Comparison of ENCODE assay signal across 8 cellular contexts in the genomic region with DNA sequence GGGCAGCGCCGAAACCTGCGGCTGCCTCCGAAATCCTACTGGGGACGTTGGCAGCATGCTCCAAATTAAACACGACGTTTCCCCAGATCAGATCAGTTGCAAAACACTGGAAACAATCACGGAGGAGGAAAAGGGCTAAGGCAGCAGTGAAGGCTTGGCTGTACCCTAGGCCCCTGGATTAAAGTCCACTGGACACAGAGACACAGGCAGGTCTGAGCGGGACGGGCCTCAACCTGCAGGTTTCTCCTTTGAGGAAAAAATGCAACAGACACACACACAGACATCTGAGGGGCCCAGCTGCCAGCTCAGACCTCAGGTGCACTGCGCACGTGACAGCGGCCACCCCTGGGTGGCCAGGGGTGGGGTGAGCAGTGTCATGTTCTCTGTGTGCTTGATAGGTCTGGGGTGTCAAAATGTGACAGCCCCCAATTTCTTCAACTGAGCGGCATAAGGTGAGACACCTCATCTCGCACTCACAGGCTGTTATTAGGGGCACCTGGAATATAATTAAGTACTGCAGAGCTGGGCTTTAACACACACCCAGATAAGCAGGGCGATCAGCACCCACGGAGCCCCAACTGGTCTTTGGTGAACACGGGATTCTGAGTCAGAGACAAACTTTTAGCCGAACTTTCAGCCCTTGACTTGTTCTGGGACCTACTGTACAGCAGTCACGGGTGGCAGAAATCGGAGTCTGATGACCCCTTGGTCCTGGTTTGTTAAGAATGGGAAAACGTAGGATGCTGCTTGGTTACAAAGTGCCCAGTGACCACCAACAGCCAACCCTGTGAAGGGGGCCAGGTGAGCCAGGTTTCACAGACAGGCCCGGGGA. TPM values are rescaled to one million over a fixed set of nuclear protein-coding genes. Genes with fewer than 3 reads are reported as not detected.
DNase-seq lines count a peak whose midpoint lies in the region; ATAC-seq, FAIRE-seq and TF ChIP-seq lines count a peak whose summit lies in the region.

No MANE protein-coding gene starts in this region.

- in situ Hi-C loops in K562 (cut with MboI) = no loop called here

- TF ChIP-seq EP300 in K562 (IDR thresholded peaks at IDR 0.05; ENCODE audit: low read length) = no peak

- H2AFZ ChIP-seq in K562 (ENCODE audit: low read depth, low read length) = no peak overlapping the region
- H2AFZ ChIP-seq in keratinocyte (ENCODE audit: control insufficient read depth, low read length) = no peak overlapping the region
- H2AFZ ChIP-seq in smooth muscle cell (ENCODE audit: low read depth) = no peak overlapping the region

- H4K20me1 ChIP-seq in K562 (replicated peaks; ENCODE audit: control insufficient read depth, insufficient read depth, low read length) (peaks cover 58% of the 10 kb centered on the region), keratinocyte (ENCODE audit: control insufficient read depth, extremely low read depth, insufficient read depth, low read length) (peaks cover 10% of the 10 kb centered on the region), smooth muscle cell (ENCODE audit: low read depth) (peaks cover 100% of the 10 kb centered on the region)

- H3K9me1 ChIP-seq in K562 (ENCODE audit: control insufficient read depth, insufficient read depth, low read length) (peaks cover 13% of the 10 kb centered on the region), keratinocyte (ENCODE audit: control insufficient read depth, extremely low read depth, insufficient read depth, low read length) (no peaks in the 10 kb centered on the region)

- intact Hi-C loops in K562 (cut with micrococcal nuclease) = no loop called here

- H3K36me3 ChIP-seq in K562 (ENCODE audit: control insufficient read depth, insufficient read depth, low read length) = peaks cover 70% of the 10 kb centered on the region
- peaks cover 14% of the 10 kb centered on the region in 2 experiments for H3K36me3 ChIP-seq in keratinocyte (ENCODE audit: control insufficient read depth in 2 of 2, extremely low read depth in 1 of 2, insufficient read depth in 2 of 2, low read length in 2 of 2)
- H3K36me3 ChIP-seq in smooth muscle cell (ENCODE audit: low read depth) = no peaks in the 10 kb centered on the region

- peaks cover 33 to 54% of the 10 kb centered on the region in 2 experiments for H3K4me1 ChIP-seq in K562 (replicated peaks in 1 of 2; ENCODE audit: control insufficient read depth in 2 of 2, insufficient read depth in 2 of 2, low read length in 2 of 2)
- peaks cover 34% of the 10 kb centered on the region for H3K4me1 ChIP-seq in keratinocyte (ENCODE audit: control insufficient read depth, extremely low read depth, insufficient read depth, low read length)
- H3K4me1 ChIP-seq in smooth muscle cell (ENCODE audit: low read depth) = peaks cover 68% of the 10 kb centered on the region

- H3K27me3 ChIP-seq in K562 (ENCODE audit: control insufficient read depth in 2 of 2, insufficient read depth in 2 of 2, low read length in 2 of 2) = no peaks in the 10 kb centered on the region
- no peaks in the 10 kb centered on the region for H3K27me3 ChIP-seq in keratinocyte (ENCODE audit: control insufficient read depth, extremely low read depth, insufficient read depth, low read length)
- H3K27me3 ChIP-seq in smooth muscle cell (ENCODE audit: low read depth) = no peaks in the 10 kb centered on the region

- no TSS peak for BruUV-seq in K562 (replicated peaks; lab: Mats Ljungman, UMichigan)

- dilution Hi-C loops in keratinocyte (cut with MboI; ENCODE audit: extremely low pct_ligation_motif_present, low sequenced_read_pairs) = no loop called here

- POLR2A ChIA-PET in K562 (lab: Yijun Ruan, JAX) = interaction anchor here (0.7 to 2.1 kb wide), 6 partner anchors 8 to 959 kb away, joined by 3 to 11 read pairs (median 4); no protein-coding TSS in a partner anchor

- FAIRE-seq in K562 (lab: Jason Lieb, UNC) (no peak), keratinocyte (lab: Jason Lieb, UNC) (no peak)

- CTCF ChIA-PET in K562 (lab: Yijun Ruan, JAX; ENCODE audit: low intra/inter-chr PET ratio) = no interaction called here

- H3K9ac ChIP-seq in K562 (ENCODE audit: insufficient read depth in 1 of 2, low read depth in 2 of 2, low read length in 2 of 2) (peak overlapping the region in 1 of 2 experiments; percentile 34; a peak in 2 of 4 replicates), keratinocyte (ENCODE audit: control insufficient read depth, extremely low read depth, insufficient read depth, low read length) (peak overlapping the region; percentile 48), smooth muscle cell (ENCODE audit: low read depth) (peak overlapping the region; percentile 57)

- H3F3A ChIP-seq in smooth muscle cell (ENCODE audit: low read depth) = peaks cover 47% of the 10 kb centered on the region

- peak overlapping the region; percentile 16; the same call in 2 of the 3 replicates for H3K27ac ChIP-seq in K562 (ENCODE audit: extremely low read depth, low read depth, low read length)
- peak overlapping the region; percentile 56 for H3K27ac ChIP-seq in keratinocyte (ENCODE audit: control insufficient read depth, insufficient read depth, low read length)
- H3K27ac ChIP-seq in smooth muscle cell (ENCODE audit: low read depth) = peak overlapping the region; percentile 89

- TF ChIP-seq POLR2A in K562 (conservative IDR thresholded peaks at IDR 0.05) = no peak

- H3K9me3 ChIP-seq in K562 (replicated peaks; ENCODE audit: control insufficient read depth, insufficient read depth, low read depth, low read length) (no peaks in the 10 kb centered on the region), keratinocyte (ENCODE audit: control insufficient read depth, low read depth, low read length) (no peaks in the 10 kb centered on the region), smooth muscle cell (replicated peaks; ENCODE audit: low read depth) (no peaks in the 10 kb centered on the region)

- ATAC-seq in K562 = peak; percentile 27; the same call in 2 of the 3 replicates
- ATAC-seq in GM19023 (IDR thresholded peaks at IDR 0.05; ENCODE audit: unreplicated experiment) = no peak

- TF ChIP-seq CTCF in K562 (IDR thresholded peaks at IDR 0.05 in 2 of 3, conservative IDR thresholded peaks at IDR 0.05 in 1 of 3; ENCODE audit: insufficient read depth in 2 of 3, low read depth in 1 of 3, low read length in 3 of 3) = no peak
- TF ChIP-seq CTCF in keratinocyte (optimal IDR thresholded peaks at IDR 0.05 in 1 of 3, IDR thresholded peaks at IDR 0.05 in 1 of 3, conservative IDR thresholded peaks at IDR 0.05 in 1 of 3; ENCODE audit: extremely low read depth in 1 of 3, insufficient read depth in 2 of 3, low read length in 3 of 3) = no peak
- no peak for TF ChIP-seq CTCF in smooth muscle cell (IDR thresholded peaks at IDR 0.05; ENCODE audit: borderline replicate concordance, insufficient read depth, poor library complexity, severe bottlenecking)

- H3K79me2 ChIP-seq in K562 (ENCODE audit: control insufficient read depth, insufficient read depth, low read length) (peaks cover 93% of the 10 kb centered on the region), keratinocyte (ENCODE audit: control insufficient read depth, insufficient read depth, low read length) (peaks cover 94% of the 10 kb centered on the region), smooth muscle cell (ENCODE audit: low read depth) (peaks cover 95% of the 10 kb centered on the region)

- no peak for TF ChIP-seq RAD21 in K562 (CRISPR knock-in tag; conservative IDR thresholded peaks at IDR 0.05 in 1 of 2, IDR thresholded peaks at IDR 0.05 in 1 of 2)

- 67% methylated on average over 23 of the region's 23 CpGs for WGBS in K562 (ENCODE audit: insufficient coverage, low coverage, missing lambda C conversion rate)
- 43% methylated on average over 23 of the region's 23 CpGs for WGBS in smooth muscle cell (ENCODE audit: low lambda C conversion rate)

- H3K4me3 ChIP-seq in K562 = no peak overlapping the region
- H3K4me3 ChIP-seq in keratinocyte (ENCODE audit: control insufficient read depth in 2 of 3, extremely low read depth in 1 of 3, insufficient read depth in 2 of 3, low read depth in 1 of 3, low read length in 3 of 3) = peak overlapping the region in 2 of 3 experiments; percentile 12 to 30
- peak overlapping the region; percentile 17 for H3K4me3 ChIP-seq in smooth muscle cell

- peak; percentile 63 for DNase-seq in HuH-7 (ENCODE audit: low spot score)
- no peak for DNase-seq in K562 (ENCODE audit: extremely low read depth in 1 of 4, low spot score in 3 of 4)
- no peak for DNase-seq in keratinocyte (ENCODE audit: low read depth, low spot score)
- DNase-seq in smooth muscle cell (lab: John Stamatoyannopoulos, UW; ENCODE audit: unreplicated experiment) = no peak
- no peak for DNase-seq in glomerular visceral epithelial cell (ENCODE audit: extremely low spot score)
- DNase-seq in stimulated activated CD4-positive, alpha-beta T cell treated with anti-CD3 and anti-CD28 coated beads, Interleukin-2, amount 100 ng/mL, for 48 hours = no peak
- no peak for DNase-seq in activated gamma-delta T cell treated with Interleukin-2 at 50 U/mL for 16 hours

- H3K4me2 ChIP-seq in K562 (ENCODE audit: insufficient read depth, low read length) (no peak overlapping the region; the same call in none of the 2 replicates), keratinocyte (ENCODE audit: control insufficient read depth, extremely low read depth, insufficient read depth, low read depth, low read length) (peak overlapping the region; percentile 54), smooth muscle cell (peak overlapping the region; percentile 81)

RNA-seq across cellular contexts. Expression of a gene that starts 9.3 kb away (rescaled TPM):
- total RNA-seq in K562 (2011; cell fraction: chromatin; rRNA removed; ENCODE audit: low replicate concordance) = 74.6 and 119 TPM in 2 replicates
- total RNA-seq in K562 (2011; cell fraction: nucleolus; rRNA removed) = 59.7 and 60.0 TPM in 2 replicates
- total RNA-seq in K562 (2011; cell fraction: nucleoplasm; rRNA removed) = 58.7 and 78.3 TPM in 2 replicates
- total RNA-seq in K562 (2014; rRNA removed) = 48.0 and 60.1 TPM in 2 replicates
- 6.1 and 9.4 TPM in 2 replicates for total RNA-seq in K562 (2014; rRNA removed; fragmentation: Illumina TruSeq; extraction: Trizol)
- total RNA-seq in K562 (2015; rRNA removed; fragmentation: Illumina TruSeq; extraction: Trizol) = 28.6 and 29.1 TPM in 2 replicates
- 72.0 and 75.3 TPM in 2 replicates for total RNA-seq in K562 (2021)
- 25.7 and 44.0 TPM in 2 replicates for polyA plus RNA-seq in K562 (2011; rRNA removed)
- 41.8 and 96.4 TPM in 2 replicates for polyA plus RNA-seq in K562 (2011; cell fraction: cytosol; rRNA removed)
- 68.2 and 94.2 TPM in 2 replicates for polyA plus RNA-seq in K562 (2011; cell fraction: nucleus; rRNA removed)
- polyA plus RNA-seq in K562 (2012) = 51.2 and 58.7 TPM in 2 replicates
- polyA plus RNA-seq in K562 (2014; fragmentation: Illumina TruSeq; extraction: Trizol) = 25.5 and 57.0 TPM in 2 replicates
- 1 to 10 TPM; 1.7 to 2.1 TPM for polyA plus RNA-seq in K562 (2014; fragmentation: Nextera tagmentation; extraction: Ambion mirVana)
- 58.5 and 64.7 TPM in 2 replicates for polyA plus RNA-seq in K562 (2014; rRNA removed)
- 8.2 and 13.7 TPM in 2 replicates for polyA minus RNA-seq in K562 (2011; rRNA and poly(A)+ RNA removed)
- 31.3 and 36.5 TPM in 2 replicates for polyA minus RNA-seq in K562 (2011; cell fraction: cytosol; rRNA and poly(A)+ RNA removed)
- 17.4 and 22.5 TPM in 2 replicates for polyA minus RNA-seq in K562 (2011; cell fraction: nucleus; rRNA and poly(A)+ RNA removed)
- 47.4 to 61.0 TPM (median 52.7 TPM) in 3 replicates for polyA plus RNA-seq in keratinocyte
- polyA plus RNA-seq in keratinocyte (2011; ENCODE audit: low read depth) = 51.2 TPM
- 43.2 and 91.3 TPM in 2 replicates for polyA plus RNA-seq in keratinocyte (2011; cell fraction: cytosol; rRNA removed)
- polyA plus RNA-seq in keratinocyte (2011; cell fraction: nucleus; rRNA removed) = 46.9 and 63.8 TPM in 2 replicates
- 82.6 and 89.6 TPM in 2 replicates for polyA plus RNA-seq in keratinocyte (2012; ENCODE audit: low replicate concordance)
- polyA minus RNA-seq in keratinocyte = 27.5 to 75.2 TPM (median 36.8 TPM) in 3 replicates
- polyA minus RNA-seq in keratinocyte (2011; cell fraction: cytosol; rRNA and poly(A)+ RNA removed) = 106 TPM
- polyA minus RNA-seq in keratinocyte (2011; cell fraction: nucleus; rRNA and poly(A)+ RNA removed) = 26.8 and 27.0 TPM in 2 replicates
- total RNA-seq in smooth muscle cell = 50.1 and 52.9 TPM in 2 replicates
- polyA plus RNA-seq in smooth muscle cell = 120 and 132 TPM in 2 replicates

RNA-seq across cellular contexts. Expression of a gene that starts 11.4 kb away (rescaled TPM):
- total RNA-seq in K562 (2011; cell fraction: chromatin; rRNA removed; ENCODE audit: low replicate concordance) = 122 and 169 TPM in 2 replicates
- 101 and 121 TPM in 2 replicates for total RNA-seq in K562 (2011; cell fraction: nucleolus; rRNA removed)
- 83.4 and 88.4 TPM in 2 replicates for total RNA-seq in K562 (2011; cell fraction: nucleoplasm; rRNA removed)
- total RNA-seq in K562 (2014; rRNA removed) = 61.1 and 78.3 TPM in 2 replicates
- 32.5 and 42.6 TPM in 2 replicates for total RNA-seq in K562 (2014; rRNA removed; fragmentation: Illumina TruSeq; extraction: Trizol)
- total RNA-seq in K562 (2015; rRNA removed; fragmentation: Illumina TruSeq; extraction: Trizol) = 51.4 and 51.8 TPM in 2 replicates
- total RNA-seq in K562 (2021) = 78.6 and 86.9 TPM in 2 replicates
- 32.0 and 35.3 TPM in 2 replicates for polyA plus RNA-seq in K562 (2011; rRNA removed)
- polyA plus RNA-seq in K562 (2011; cell fraction: cytosol; rRNA removed) = 33.8 and 95.9 TPM in 2 replicates
- polyA plus RNA-seq in K562 (2011; cell fraction: nucleus; rRNA removed) = 46.7 and 100 TPM in 2 replicates
- polyA plus RNA-seq in K562 (2012) = 65.6 and 65.8 TPM in 2 replicates
- polyA plus RNA-seq in K562 (2014; fragmentation: Illumina TruSeq; extraction: Trizol) = 45.2 and 59.3 TPM in 2 replicates
- polyA plus RNA-seq in K562 (2014; fragmentation: Nextera tagmentation; extraction: Ambion mirVana) = 1 to 10 TPM; 1.6 to 2.1 TPM
- polyA plus RNA-seq in K562 (2014; rRNA removed) = 65.4 and 73.4 TPM in 2 replicates
- polyA minus RNA-seq in K562 (2011; rRNA and poly(A)+ RNA removed) = 33.8 and 38.5 TPM in 2 replicates
- polyA minus RNA-seq in K562 (2011; cell fraction: cytosol; rRNA and poly(A)+ RNA removed) = 43.1 and 61.4 TPM in 2 replicates
- polyA minus RNA-seq in K562 (2011; cell fraction: nucleus; rRNA and poly(A)+ RNA removed) = 35.1 and 42.1 TPM in 2 replicates
- 5.2 to 12.5 TPM (median 10.6 TPM) in 3 replicates for polyA plus RNA-seq in keratinocyte
- 4.8 TPM for polyA plus RNA-seq in keratinocyte (2011; ENCODE audit: low read depth)
- polyA plus RNA-seq in keratinocyte (2011; cell fraction: cytosol; rRNA removed) = 7.5 and 8.0 TPM in 2 replicates
- 11.8 and 12.3 TPM in 2 replicates for polyA plus RNA-seq in keratinocyte (2011; cell fraction: nucleus; rRNA removed)
- polyA plus RNA-seq in keratinocyte (2012; ENCODE audit: low replicate concordance) = 3.7 and 16.7 TPM in 2 replicates
- 5.1 to 11.2 TPM (median 8.9 TPM) in 3 replicates for polyA minus RNA-seq in keratinocyte
- polyA minus RNA-seq in keratinocyte (2011; cell fraction: cytosol; rRNA and poly(A)+ RNA removed) = 13.8 TPM
- 7.7 and 10.0 TPM in 2 replicates for polyA minus RNA-seq in keratinocyte (2011; cell fraction: nucleus; rRNA and poly(A)+ RNA removed)
- 3.8 and 14.7 TPM in 2 replicates for total RNA-seq in smooth muscle cell
- 11.4 and 14.8 TPM in 2 replicates for polyA plus RNA-seq in smooth muscle cell

RNA-seq across cellular contexts. Expression of a gene that starts 47.7 kb away (rescaled TPM):
- total RNA-seq in K562 (2011; cell fraction: chromatin; rRNA removed; ENCODE audit: low replicate concordance) = 6.5 and 16.7 TPM in 2 replicates
- 12.6 and 12.8 TPM in 2 replicates for total RNA-seq in K562 (2011; cell fraction: nucleolus; rRNA removed)
- total RNA-seq in K562 (2011; cell fraction: nucleoplasm; rRNA removed) = 6.2 and 6.5 TPM in 2 replicates
- total RNA-seq in K562 (2014; rRNA removed) = 3.6 and 5.7 TPM in 2 replicates
- 1.5 and 1.9 TPM in 2 replicates for total RNA-seq in K562 (2014; rRNA removed; fragmentation: Illumina TruSeq; extraction: Trizol)
- 7.8 and 8.0 TPM in 2 replicates for total RNA-seq in K562 (2015; rRNA removed; fragmentation: Illumina TruSeq; extraction: Trizol)
- 14.0 and 16.2 TPM in 2 replicates for total RNA-seq in K562 (2021)
- 3.9 and 4.3 TPM in 2 replicates for polyA plus RNA-seq in K562 (2011; rRNA removed)
- polyA plus RNA-seq in K562 (2011; cell fraction: cytosol; rRNA removed) = 4.7 and 8.9 TPM in 2 replicates
- polyA plus RNA-seq in K562 (2011; cell fraction: nucleus; rRNA removed) = 4.8 and 7.2 TPM in 2 replicates
- 13.5 and 16.5 TPM in 2 replicates for polyA plus RNA-seq in K562 (2012)
- polyA plus RNA-seq in K562 (2014; fragmentation: Illumina TruSeq; extraction: Trizol) = 5.5 and 7.6 TPM in 2 replicates
- 1 to 10 TPM in 1 of 2 experiments, under 1 TPM in 1; 0.25 to 1.3 TPM for polyA plus RNA-seq in K562 (2014; fragmentation: Nextera tagmentation; extraction: Ambion mirVana)
- polyA plus RNA-seq in K562 (2014; rRNA removed) = 5.7 and 9.4 TPM in 2 replicates
- 1.3 and 1.9 TPM in 2 replicates for polyA minus RNA-seq in K562 (2011; rRNA and poly(A)+ RNA removed)
- 8.7 and 9.4 TPM in 2 replicates for polyA minus RNA-seq in K562 (2011; cell fraction: cytosol; rRNA and poly(A)+ RNA removed)
- polyA minus RNA-seq in K562 (2011; cell fraction: nucleus; rRNA and poly(A)+ RNA removed) = 3.2 and 4.0 TPM in 2 replicates
- 4.2 to 4.7 TPM (median 4.6 TPM) in 3 replicates for polyA plus RNA-seq in keratinocyte
- 2.8 TPM for polyA plus RNA-seq in keratinocyte (2011; ENCODE audit: low read depth)
- polyA plus RNA-seq in keratinocyte (2011; cell fraction: cytosol; rRNA removed) = 2.7 and 5.3 TPM in 2 replicates
- polyA plus RNA-seq in keratinocyte (2011; cell fraction: nucleus; rRNA removed) = 2.4 TPM in 2 replicates
- 5.7 and 11.4 TPM in 2 replicates for polyA plus RNA-seq in keratinocyte (2012; ENCODE audit: low replicate concordance)
- polyA minus RNA-seq in keratinocyte = 2.0 to 7.9 TPM (median 2.3 TPM) in 3 replicates
- polyA minus RNA-seq in keratinocyte (2011; cell fraction: cytosol; rRNA and poly(A)+ RNA removed) = 8.1 TPM
- polyA minus RNA-seq in keratinocyte (2011; cell fraction: nucleus; rRNA and poly(A)+ RNA removed) = 0.85 and 2.7 TPM in 2 replicates
- total RNA-seq in smooth muscle cell = 2.4 and 3.9 TPM in 2 replicates
- polyA plus RNA-seq in smooth muscle cell = 10.9 and 14.6 TPM in 2 replicates

RNA-seq across cellular contexts. Expression of a gene that starts 52.5 kb away (rescaled TPM):
- total RNA-seq in K562 (2011; cell fraction: chromatin; rRNA removed; ENCODE audit: low replicate concordance) = 2.7 and 6.6 TPM in 2 replicates
- 8.7 and 10.8 TPM in 2 replicates for total RNA-seq in K562 (2011; cell fraction: nucleolus; rRNA removed)
- total RNA-seq in K562 (2011; cell fraction: nucleoplasm; rRNA removed) = 4.0 and 6.0 TPM in 2 replicates
- total RNA-seq in K562 (2014; rRNA removed) (4.3 and 7.8 TPM in 2 replicates), K562 (2014; rRNA removed; fragmentation: Illumina TruSeq; extraction: Trizol) (2.3 and 3.9 TPM in 2 replicates), K562 (2015; rRNA removed; fragmentation: Illumina TruSeq; extraction: Trizol) (3.5 and 4.5 TPM in 2 replicates), K562 (2021) (5.7 and 8.2 TPM in 2 replicates), smooth muscle cell (10.7 and 13.0 TPM in 2 replicates)
- polyA plus RNA-seq in K562 (2011; rRNA removed) (4.3 and 4.7 TPM in 2 replicates), K562 (2014; fragmentation: Illumina TruSeq; extraction: Trizol) (5.3 and 5.4 TPM in 2 replicates), K562 (2014; fragmentation: Nextera tagmentation; extraction: Ambion mirVana) (1 to 10 TPM; 1.2 to 3.6 TPM), K562 (2014; rRNA removed) (5.8 and 9.8 TPM in 2 replicates), keratinocyte (53.8 to 80.5 TPM (median 60.0 TPM) in 3 replicates), smooth muscle cell (8.3 and 26.5 TPM in 2 replicates)
- polyA plus RNA-seq in K562 (2011; cell fraction: cytosol; rRNA removed) = 5.4 and 13.5 TPM in 2 replicates
- 5.6 and 10.5 TPM in 2 replicates for polyA plus RNA-seq in K562 (2011; cell fraction: nucleus; rRNA removed)
- 1.4 and 4.8 TPM in 2 replicates for polyA plus RNA-seq in K562 (2012)
- polyA minus RNA-seq in K562 (2011; rRNA and poly(A)+ RNA removed) = 1.2 and 3.1 TPM in 2 replicates
- 2.0 and 2.6 TPM in 2 replicates for polyA minus RNA-seq in K562 (2011; cell fraction: cytosol; rRNA and poly(A)+ RNA removed)
- polyA minus RNA-seq in K562 (2011; cell fraction: nucleus; rRNA and poly(A)+ RNA removed) = 1.1 and 3.2 TPM in 2 replicates
- polyA plus RNA-seq in keratinocyte (2011; ENCODE audit: low read depth) = 70.3 TPM
- polyA plus RNA-seq in keratinocyte (2011; cell fraction: cytosol; rRNA removed) = 37.9 and 84.3 TPM in 2 replicates
- polyA plus RNA-seq in keratinocyte (2011; cell fraction: nucleus; rRNA removed) = 70.9 and 84.1 TPM in 2 replicates
- 54.3 and 57.7 TPM in 2 replicates for polyA plus RNA-seq in keratinocyte (2012; ENCODE audit: low replicate concordance)
- 38.9 to 51.1 TPM (median 39.6 TPM) in 3 replicates for polyA minus RNA-seq in keratinocyte
- 77.9 TPM for polyA minus RNA-seq in keratinocyte (2011; cell fraction: cytosol; rRNA and poly(A)+ RNA removed)
- 23.1 and 24.4 TPM in 2 replicates for polyA minus RNA-seq in keratinocyte (2011; cell fraction: nucleus; rRNA and poly(A)+ RNA removed)

Comparison
In these comparisons a context has a peak if more than half of its experiments do, and no peak if none do; other contexts are left out.
1. H3K27ac ChIP-seq: peak in every context shown above with its lines; median percentile 89 in smooth muscle cell; 56 in keratinocyte; 16 in K562.